Comparison of ENCODE assay signal across 13 cellular contexts in genomic region chr12:18332173-18332572, GRCh38.
"Had no signal": no experiment of that assay in that cellular context is flagged by ENCODE, and none has a peak within 500 bp of the region (broad histone marks: within the 10 kb centered on the region; RNA-seq: fewer than 3 reads in every experiment).

No MANE protein-coding gene starts in this region.

- H3K9me3 Mint-ChIP-seq: activated T-helper 1 cell treated with anti-CD3 and anti-CD28 coated beads, Interleukin-12 subunit alpha, Interleukin-12 subunit beta, Interleukin-2, Interleukin-4 antibody, amounts not matched to agents 30 ng/mL and 10 ng/mL and 1 ng/mL, durations not matched to agents 14 hours and 24 hours and 36 hours; neural crest cell; stimulated activated naive B cell treated with anti-CD40 and anti-IgM and Interleukin-4, amounts not matched to agents 10 μg/mL and 1 μg/mL and 100 μg/mL, for 72 hours had no signal

- H3K36me3 Mint-ChIP-seq: stimulated activated naive B cell treated with anti-CD40 and anti-IgM and Interleukin-4, amounts not matched to agents 10 μg/mL and 1 μg/mL and 100 μg/mL, for 72 hours had no signal

- FAIRE-seq: bronchial epithelial cell, TTC549 had no signal

- H3K36me3 ChIP-seq: ascending aorta, ovary, transverse colon had no signal

- H3K4me1 Mint-ChIP-seq: activated B cell treated with CpG ODN at 0.5 μM for 24 hours; activated CD4-positive, alpha-beta T cell treated with anti-CD3 and anti-CD28 coated beads, Interleukin-2, amount 10 ng/mL, durations not matched to agents 24 days and 14 days; neural crest cell; stimulated activated naive B cell treated with anti-CD40 and anti-IgM and Interleukin-4, amounts not matched to agents 10 μg/mL and 1 μg/mL and 100 μg/mL, for 72 hours had no signal

- H3K27me3 ChIP-seq: ascending aorta, ovary, transverse colon had no signal

- DNase-seq: activated B cell treated with CpG ODN at 0.5 μM for 24 hours; activated CD4-positive, alpha-beta T cell treated with anti-CD3 and anti-CD28 coated beads, Interleukin-2, amount 10 ng/mL, durations not matched to agents 24 days and 14 days; activated naive CD4-positive, alpha-beta T cell; ovary; stimulated activated naive B cell treated with anti-CD40 and anti-IgM and Interleukin-4, amounts not matched to agents 10 μg/mL and 1 μg/mL and 100 μg/mL, for 72 hours; T-helper 2 cell; transverse colon had no signal

- H3K4me3 Mint-ChIP-seq: activated B cell treated with CpG ODN at 0.5 μM for 24 hours; activated CD4-positive, alpha-beta T cell treated with anti-CD3 and anti-CD28 coated beads, Interleukin-2, amount 10 ng/mL, durations not matched to agents 24 days and 14 days; activated T-helper 1 cell treated with anti-CD3 and anti-CD28 coated beads, Interleukin-12 subunit alpha, Interleukin-12 subunit beta, Interleukin-2, Interleukin-4 antibody, amounts not matched to agents 30 ng/mL and 10 ng/mL and 1 ng/mL, durations not matched to agents 14 hours and 24 hours and 36 hours; neural crest cell; stimulated activated naive B cell treated with anti-CD40 and anti-IgM and Interleukin-4, amounts not matched to agents 10 μg/mL and 1 μg/mL and 100 μg/mL, for 72 hours had no signal

- H3K4me3 ChIP-seq: ascending aorta, ovary, smooth muscle cell, transverse colon had no signal

- H3K27ac Mint-ChIP-seq: activated B cell treated with CpG ODN at 0.5 μM for 24 hours; activated CD4-positive, alpha-beta T cell treated with anti-CD3 and anti-CD28 coated beads, Interleukin-2, amount 10 ng/mL, durations not matched to agents 24 days and 14 days; activated T-helper 1 cell treated with anti-CD3 and anti-CD28 coated beads, Interleukin-12 subunit alpha, Interleukin-12 subunit beta, Interleukin-2, Interleukin-4 antibody, amounts not matched to agents 30 ng/mL and 10 ng/mL and 1 ng/mL, durations not matched to agents 14 hours and 24 hours and 36 hours; stimulated activated naive B cell treated with anti-CD40 and anti-IgM and Interleukin-4, amounts not matched to agents 10 μg/mL and 1 μg/mL and 100 μg/mL, for 72 hours had no signal

- H3K4me1 ChIP-seq: ascending aorta, transverse colon had no signal

- H3K27me3 Mint-ChIP-seq: activated B cell treated with CpG ODN at 0.5 μM for 24 hours; activated CD4-positive, alpha-beta T cell treated with anti-CD3 and anti-CD28 coated beads, Interleukin-2, amount 10 ng/mL, durations not matched to agents 24 days and 14 days; stimulated activated naive B cell treated with anti-CD40 and anti-IgM and Interleukin-4, amounts not matched to agents 10 μg/mL and 1 μg/mL and 100 μg/mL, for 72 hours had no signal

- H3K4me2 ChIP-seq: smooth muscle cell had no signal

- H3K9me3 ChIP-seq: ascending aorta, ovary, transverse colon had no signal

- H3K27ac ChIP-seq: ascending aorta, ovary, transverse colon had no signal
